Comparison of ENCODE assay signal across 1 cellular context in the genomic region with DNA sequence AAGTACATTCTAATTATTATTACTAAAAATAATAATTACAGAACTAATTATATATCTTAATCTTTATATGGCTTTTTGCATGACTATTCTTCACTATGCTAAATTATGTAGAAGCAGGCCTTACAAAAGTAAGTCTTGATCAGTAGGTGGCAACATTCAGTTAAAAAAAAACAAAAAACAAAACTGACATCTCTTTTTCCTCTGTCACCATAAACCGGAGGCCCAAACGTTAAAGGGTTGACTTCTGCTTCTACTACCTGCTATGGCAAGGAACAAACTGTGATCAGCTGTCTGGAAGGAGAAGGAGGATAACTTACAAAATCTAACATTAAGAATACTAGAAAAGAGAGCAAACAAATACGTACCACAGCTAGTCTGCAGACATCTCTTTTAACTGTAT.
TF ChIP-seq lines count a peak whose summit lies in the region.

No MANE protein-coding gene starts in this region.

TF ChIP-seq in H1, 55 proteins besides CTCF, POLR2A, EP300 and RAD21 (continued from another document):
- TF ChIP-seq SUZ12 (IDR thresholded peaks at IDR 0.05; ENCODE audit: low read length) (no peak), CTBP2 (IDR thresholded peaks at IDR 0.05; ENCODE audit: borderline replicate concordance, insufficient read depth, insufficient read length, low read length) (no peak), POLR2AphosphoS5 (IDR thresholded peaks at IDR 0.05; ENCODE audit: low read depth, low read length) (no peak), SP2 (IDR thresholded peaks at IDR 0.05; ENCODE audit: low read length) (no peak), EGR1 (IDR thresholded peaks at IDR 0.05; ENCODE audit: borderline replicate concordance, low read depth, low read length) (no peak), MAFK (IDR thresholded peaks at IDR 0.05; ENCODE audit: low read depth, low read length) (no peak)
